In genomic region chr4:6873792-6874461, GRCh38 we compare ENCODE assay signal across 8 cellular contexts. TPM values are rescaled to one million over a fixed set of nuclear protein-coding genes. Genes with fewer than 3 reads are reported as not detected.
DNase-seq lines count a peak whose midpoint lies in the region; ATAC-seq and TF ChIP-seq lines count a peak whose summit lies in the region.

No MANE protein-coding gene starts in this region.

- peaks cover 5% of the 10 kb centered on the region for H3K36me3 ChIP-seq in mesendoderm (ENCODE audit: control insufficient read depth, insufficient read depth, low read length)

- H3K79me2 ChIP-seq in mesendoderm (ENCODE audit: control insufficient read depth, insufficient read depth, low read length) = no peaks in the 10 kb centered on the region

- no peak overlapping the region for H3K4ac ChIP-seq in mesendoderm (ENCODE audit: low read depth, low read length)

- H3K4me1 ChIP-seq in mesendoderm (ENCODE audit: control insufficient read depth, low read depth, low read length) = no peaks in the 10 kb centered on the region

- no peaks in the 10 kb centered on the region for H3K27me3 ChIP-seq in dorsolateral prefrontal cortex
- H3K27me3 ChIP-seq in mesendoderm (ENCODE audit: insufficient read depth, low read length, poor library complexity) = no peaks in the 10 kb centered on the region

- no peak overlapping the region for H2BK120ac ChIP-seq in mesendoderm (ENCODE audit: low read depth, low read length)

- no peak overlapping the region for H2BK5ac ChIP-seq in mesendoderm (ENCODE audit: low read length)

- WGBS in mesendoderm (ENCODE audit: extremely low coverage, insufficient coverage, low lambda C conversion rate) = no CpG with 5 or more reads among the region's 3 CpGs

- no peak overlapping the region for H3K9ac ChIP-seq in mesendoderm (ENCODE audit: low read length)

- no peak overlapping the region for H3K23ac ChIP-seq in mesendoderm (ENCODE audit: low read length)

- H4K8ac ChIP-seq in mesendoderm (ENCODE audit: low read depth, low read length) = no peak overlapping the region

- peak; percentile 65 to 94 (median 86) for TF ChIP-seq CTCF in dorsolateral prefrontal cortex (IDR thresholded peaks at IDR 0.05 in 54 of 56, conservative IDR thresholded peaks at IDR 0.05 in 2 of 56; ENCODE audit: low read depth in 1 of 56, partially characterized antibody in 56 of 56)

- H4K5ac ChIP-seq in mesendoderm (ENCODE audit: low read length) = no peak overlapping the region

- H3K4me3 ChIP-seq in dorsolateral prefrontal cortex (no peak overlapping the region), mesendoderm (ENCODE audit: low read length) (no peak overlapping the region)

- H3K18ac ChIP-seq in mesendoderm (ENCODE audit: low read length) = no peak overlapping the region

- no peak overlapping the region for H3K4me2 ChIP-seq in mesendoderm (ENCODE audit: low read length)

- no peak overlapping the region for H2BK15ac ChIP-seq in mesendoderm (replicated peaks; ENCODE audit: low read depth)

- H3K27ac ChIP-seq in dorsolateral prefrontal cortex (peak overlapping the region in 55 of 59 donors; percentile 5 to 85 (median 66)), mesendoderm (ENCODE audit: low read depth, low read length) (no peak overlapping the region)

- intact Hi-C loops in dorsolateral prefrontal cortex (cut with DNase I) = loop anchor here in 1 of 2 donors (1.0 to 2.0 kb wide), 2 partner anchors 91 to 154 kb away; partner anchors contain the start of gene KIAA0232

- peak; percentile 69 for ATAC-seq in GM21447 (IDR thresholded peaks at IDR 0.05; ENCODE audit: unreplicated experiment)

- peaks cover 3% of the 10 kb centered on the region for H3K79me1 ChIP-seq in mesendoderm (ENCODE audit: low read length)

- H3K56ac ChIP-seq in mesendoderm (ENCODE audit: low read length) = no peak overlapping the region

- no peak overlapping the region for H2AK5ac ChIP-seq in mesendoderm (ENCODE audit: low read length)

- DNase-seq in COLO829 (ENCODE audit: low spot score) (peak; percentile 15), NCI-H146 (lab: John Stamatoyannopoulos, UW) (peak; percentile 43), dorsolateral prefrontal cortex (peak; percentile 61 to 89 (median 77)), mesendoderm (peak; percentile 70), NCI-H187 treated with DMSO at 0.1 percent for 48 hours (lab: John Stamatoyannopoulos, UW) (no peak)
- DNase-seq in activated CD4-positive, alpha-beta T cell treated with anti-CD3 and anti-CD28 coated beads, Interleukin-2, amount 50 U/mL, for 48 hours = peak; percentile 83 to 87
- DNase-seq in stimulated activated CD8-positive, alpha-beta memory T cell treated with anti-CD3 and anti-CD28 coated beads, Interleukin-4, amount 100 ng/mL, for 1 hour (ENCODE audit: low read depth in 2 of 2, low spot score in 1 of 2) = peak; percentile 62 to 73

RNA-seq across cellular contexts. Expression of gene TBC1D14, which starts 35.7 kb away (rescaled TPM):
- 10 to 100 TPM; 44.0 to 85.9 (median 62.0) TPM for total RNA-seq in dorsolateral prefrontal cortex
- 28.0 TPM for polyA plus RNA-seq in mesendoderm (2013, experiment 1 of 2)
- 30.1 TPM for polyA plus RNA-seq in mesendoderm (2013, experiment 2 of 2)
